Comparison of ENCODE assay signal across 24 cellular contexts in genomic region chr4:107893171-107894137, GRCh38. TPM values are rescaled to one million over a fixed set of nuclear protein-coding genes. Genes with fewer than 3 reads are reported as not detected.
DNase-seq lines count a peak whose midpoint lies in the region; ATAC-seq, FAIRE-seq and TF ChIP-seq lines count a peak whose summit lies in the region.
"Had no signal": no experiment of that assay in that cellular context is flagged by ENCODE, and none has a peak within 500 bp of the region (broad histone marks: within the 10 kb centered on the region; RNA-seq: fewer than 3 reads in every experiment).

No MANE protein-coding gene starts in this region.

- no peaks in the 10 kb centered on the region for H3K79me2 ChIP-seq in HepG2 (ENCODE audit: insufficient read depth, low read length)
- peaks cover 9% of the 10 kb centered on the region for H3K79me2 ChIP-seq in endothelial cell of umbilical vein (ENCODE audit: control insufficient read depth, insufficient read depth, low read length)

- FAIRE-seq in HepG2 (lab: Jason Lieb, UNC) (no peak), endothelial cell of umbilical vein (lab: Jason Lieb, UNC) (no peak)
- FAIRE-seq: frontal cortex, H54 had no signal

- H3K27me3 ChIP-seq in right lobe of liver (no peaks in the 10 kb centered on the region), HepG2 (ENCODE audit: control insufficient read depth in 1 of 2, insufficient read depth in 2 of 2, low read length in 2 of 2) (no peaks in the 10 kb centered on the region), endothelial cell of umbilical vein (ENCODE audit: control insufficient read depth in 2 of 2, insufficient read depth in 2 of 2, low read length in 2 of 2) (no peaks in the 10 kb centered on the region), gastroesophageal sphincter (no peaks in the 10 kb centered on the region), uterus (no peaks in the 10 kb centered on the region)
- H3K27me3 ChIP-seq in CD8-positive, alpha-beta T cell (ENCODE audit: insufficient read depth, low read length), result no peaks in the 10 kb centered on the region
- H3K27me3 ChIP-seq: tibial artery had no signal

- H3K27me3 Mint-ChIP-seq in CD8-positive, alpha-beta T cell (ENCODE audit: low read depth), result peaks cover 4% of the 10 kb centered on the region
- H3K27me3 Mint-ChIP-seq: progenitor cell of endocrine pancreas had no signal

- no peak for DNase-seq in right lobe of liver
- no peak for DNase-seq in HepG2 (ENCODE audit: low spot score)
- DNase-seq in endothelial cell of umbilical vein (ENCODE audit: low read depth, low spot score), result peak; percentile 44
- DNase-seq in uterus, result no peak
- no peak for DNase-seq in NCI-H1105 (lab: John Stamatoyannopoulos, UW)
- DNase-seq in activated T-cell treated with anti-CD3 and anti-CD28 coated beads, Interleukin-2, amount 50 U/mL, for 1 hour, result no peak
- DNase-seq in CD8-positive, alpha-beta T cell, result no peak
- DNase-seq: activated B cell treated with CpG ODN at 0.5 μM for 24 hours; activated CD4-positive, alpha-beta memory T cell treated with anti-CD3 and anti-CD28 coated beads for 36 hours; activated naive CD4-positive, alpha-beta T cell; KBM-7; NCI-H2081 treated with DMSO at 0.1 percent for 48 hours; NCI-H524; stimulated activated CD4-positive, alpha-beta T cell treated with anti-CD3 and anti-CD28 coated beads, Interleukin-4, amount 100 ng/mL, for 1 hour; T-helper 9 cell; tibial artery had no signal

- H3K9me1 ChIP-seq in endothelial cell of umbilical vein (replicated peaks; ENCODE audit: control insufficient read depth, extremely low read depth, insufficient read depth, low read length), result no peaks in the 10 kb centered on the region

- CTCF ChIA-PET in HepG2 (lab: Yijun Ruan, JAX; ENCODE audit: low intra/inter-chr PET ratio, low total read pairs) (no interaction called here), endothelial cell of umbilical vein (lab: Charles Lee) (interaction anchor here (0.9 to 2.9 kb wide), 7 partner anchors 8 to 135 kb away, joined by 3 to 12 read pairs (median 7); partner anchors contain the start of gene SGMS2)
- CTCF ChIA-PET in CD8-positive, alpha-beta T cell (lab: Charles Lee), result interaction anchor here (1.1 to 1.8 kb wide), 2 partner anchors 9 to 19 kb away, joined by 3 to 5 read pairs; no protein-coding TSS in a partner anchor

- TF ChIP-seq CTCF in right lobe of liver (IDR thresholded peaks at IDR 0.05) (no peak), HepG2 (CRISPR knock-in tag; IDR thresholded peaks at IDR 0.05) (no peak), endothelial cell of umbilical vein (IDR thresholded peaks at IDR 0.05; ENCODE audit: extremely low read depth in 1 of 2, insufficient read depth in 1 of 2, low read depth in 1 of 2, low read length in 2 of 2) (no peak), gastroesophageal sphincter (IDR thresholded peaks at IDR 0.05) (no peak), uterus (IDR thresholded peaks at IDR 0.05) (no peak)
- TF ChIP-seq CTCF in CD8-positive, alpha-beta T cell (IDR thresholded peaks at IDR 0.05), result no peak

- H2AFZ ChIP-seq in HepG2 (ENCODE audit: low read length) (no peak overlapping the region), endothelial cell of umbilical vein (ENCODE audit: low read depth, low read length) (peak overlapping the region; percentile 45)

- dilution Hi-C loops in endothelial cell of umbilical vein (cut with MboI; ENCODE audit: extremely low pct_ligation_motif_present, low sequenced_read_pairs), result no loop called here

- H3K27ac ChIP-seq in right lobe of liver (no peak overlapping the region), HepG2 (ENCODE audit: extremely low read length, insufficient read depth, low read length) (no peak overlapping the region), endothelial cell of umbilical vein (ENCODE audit: insufficient read depth, low read depth, low read length) (peak overlapping the region; percentile 15), gastroesophageal sphincter (peak overlapping the region in 3 of 4 donors; percentile 77 to 87 (median 85)), uterus (peak overlapping the region; percentile 52 to 54)
- H3K27ac ChIP-seq in CD8-positive, alpha-beta T cell (ENCODE audit: low read depth, low read length), result no peak overlapping the region
- H3K27ac ChIP-seq: tibial artery had no signal

- H3K36me3 Mint-ChIP-seq in CD8-positive, alpha-beta T cell, result no peaks in the 10 kb centered on the region
- H3K36me3 Mint-ChIP-seq: activated CD4-positive, alpha-beta memory T cell treated with anti-CD3 and anti-CD28 coated beads for 36 hours had no signal

- no peaks in the 10 kb centered on the region for H4K20me1 ChIP-seq in HepG2 (ENCODE audit: insufficient read depth, low read length)
- H4K20me1 ChIP-seq in endothelial cell of umbilical vein (replicated peaks; ENCODE audit: control insufficient read depth, extremely low read depth, insufficient read depth, low read length), result no peaks in the 10 kb centered on the region

- POLR2A ChIA-PET in HepG2 (lab: Yijun Ruan, JAX) (no interaction called here), endothelial cell of umbilical vein (lab: Charles Lee) (interaction anchor here (0.9 to 2.5 kb wide), 2 partner anchors 69 to 133 kb away, joined by 4 to 9 read pairs; partner anchors contain the start of gene SGMS2)
- POLR2A ChIA-PET in CD8-positive, alpha-beta T cell (lab: Charles Lee), result no interaction called here

- WGBS in right lobe of liver (ENCODE audit: insufficient coverage, low coverage, low lambda C conversion rate, missing lambda C conversion rate), result 73% methylated on average over 4 of the region's 4 CpGs
- WGBS in HepG2 (ENCODE audit: low lambda C conversion rate), result 67% methylated on average over 4 of the region's 4 CpGs
- 51 to 55% methylated on average over 3 of the region's 4 CpGs for WGBS in gastroesophageal sphincter (ENCODE audit: low coverage in 1 of 2), 2 donors

- in situ Hi-C loops in HepG2 (cut with HindIII; ENCODE audit: extremely low pct_ligation_motif_present, low pct_unique_long_range_greater_than_20kb), result no loop called here

- H3K4me2 ChIP-seq in HepG2 (ENCODE audit: low read depth, low read length), result no peak overlapping the region
- H3K4me2 ChIP-seq in endothelial cell of umbilical vein (ENCODE audit: insufficient read depth, low read length), result no peak overlapping the region
- H3K4me2 ChIP-seq: smooth muscle cell had no signal

- no peak overlapping the region for H3K4me3 Mint-ChIP-seq in CD8-positive, alpha-beta T cell
- H3K4me3 Mint-ChIP-seq: activated B cell treated with CpG ODN at 0.5 μM for 24 hours; activated CD4-positive, alpha-beta memory T cell treated with anti-CD3 and anti-CD28 coated beads for 36 hours; central memory CD8-positive, alpha-beta T cell; neural crest cell; stimulated activated naive CD8-positive, alpha-beta T cell treated with anti-CD3 and anti-CD28 coated beads, Interleukin-15, Interleukin-2, amounts not matched to agents 100 ng/mL and 50 ng/mL, for 24 hours had no signal

- H3K9ac ChIP-seq in HepG2 (ENCODE audit: insufficient read depth, low read depth, low read length) (no peak overlapping the region), endothelial cell of umbilical vein (replicated peaks; ENCODE audit: extremely low read depth, insufficient read depth, low read length) (no peak overlapping the region)

- no peaks in the 10 kb centered on the region for H3K9me3 ChIP-seq in right lobe of liver
- peaks cover 21% of the 10 kb centered on the region; the same call in 1 of the 2 replicates for H3K9me3 ChIP-seq in HepG2 (ENCODE audit: low read length)
- H3K9me3 ChIP-seq in endothelial cell of umbilical vein (replicated peaks; ENCODE audit: control insufficient read depth, insufficient read depth, low read length), result no peaks in the 10 kb centered on the region
- H3K9me3 ChIP-seq in gastroesophageal sphincter, result no peaks in the 10 kb centered on the region
- no peaks in the 10 kb centered on the region for H3K9me3 ChIP-seq in uterus
- no peaks in the 10 kb centered on the region for H3K9me3 ChIP-seq in CD8-positive, alpha-beta T cell (ENCODE audit: low read length)
- H3K9me3 ChIP-seq: tibial artery had no signal

- H3K4me3 ChIP-seq in right lobe of liver (no peak overlapping the region), HepG2 (replicated peaks in 1 of 3; ENCODE audit: insufficient read depth in 1 of 3, low read depth in 2 of 3, low read length in 3 of 3) (no peak overlapping the region), endothelial cell of umbilical vein (replicated peaks in 1 of 3; ENCODE audit: insufficient read depth in 1 of 3, low read depth in 1 of 3, low read length in 3 of 3) (no peak overlapping the region), gastroesophageal sphincter (no peak overlapping the region), uterus (no peak overlapping the region)
- H3K4me3 ChIP-seq in CD8-positive, alpha-beta T cell (ENCODE audit: low read depth, low read length), result no peak overlapping the region
- H3K4me3 ChIP-seq: smooth muscle cell, tibial artery had no signal

- intact Hi-C loops in right lobe of liver (cut with DNase I), result no loop called here
- intact Hi-C loops in HepG2 (cut with micrococcal nuclease; ENCODE audit: unreplicated experiment), result no loop called here
- intact Hi-C loops in endothelial cell of umbilical vein (cut with micrococcal nuclease), result loop anchor here (10.0 kb wide), 1 partner anchor 769 kb away; no protein-coding TSS in a partner anchor
- intact Hi-C loops in uterus (cut with DNase I; ENCODE audit: low total_unique reads), result no loop called here
- intact Hi-C loops in CD8-positive, alpha-beta T cell (cut with DNase I, micrococcal nuclease), result no loop called here

- no peak overlapping the region for H3K27ac Mint-ChIP-seq in CD8-positive, alpha-beta T cell
- H3K27ac Mint-ChIP-seq: activated B cell treated with CpG ODN at 0.5 μM for 24 hours; activated CD4-positive, alpha-beta memory T cell treated with anti-CD3 and anti-CD28 coated beads for 36 hours; stimulated activated naive CD8-positive, alpha-beta T cell treated with anti-CD3 and anti-CD28 coated beads, Interleukin-15, Interleukin-2, amounts not matched to agents 100 ng/mL and 50 ng/mL, for 24 hours had no signal

- H3K36me3 ChIP-seq in right lobe of liver (no peaks in the 10 kb centered on the region), HepG2 (replicated peaks in 1 of 2; ENCODE audit: control insufficient read depth in 1 of 2, insufficient read depth in 2 of 2, low read length in 2 of 2) (no peaks in the 10 kb centered on the region), endothelial cell of umbilical vein (ENCODE audit: control insufficient read depth in 2 of 2, extremely low read depth in 1 of 2, insufficient read depth in 2 of 2, low read length in 2 of 2) (no peaks in the 10 kb centered on the region), gastroesophageal sphincter (no peaks in the 10 kb centered on the region), uterus (no peaks in the 10 kb centered on the region)
- H3K36me3 ChIP-seq in CD8-positive, alpha-beta T cell (ENCODE audit: insufficient read depth, low read length), result no peaks in the 10 kb centered on the region
- H3K36me3 ChIP-seq: tibial artery had no signal

- H3K4me1 ChIP-seq in right lobe of liver (no peaks in the 10 kb centered on the region), HepG2 (ENCODE audit: insufficient read depth, low read length) (peaks cover 10% of the 10 kb centered on the region), endothelial cell of umbilical vein (ENCODE audit: control insufficient read depth, extremely low read depth, insufficient read depth, low read length) (peaks cover 34% of the 10 kb centered on the region), gastroesophageal sphincter (peaks cover 23 to 57% (median 33%) of the 10 kb centered on the region in 3 donors), uterus (peaks cover 0 to 6% of the 10 kb centered on the region in 2 donors)
- no peaks in the 10 kb centered on the region for H3K4me1 ChIP-seq in CD8-positive, alpha-beta T cell (ENCODE audit: insufficient read depth, low read length)

- ATAC-seq in right lobe of liver (peak; percentile 19 to 60 (median 32)), HepG2 (no peak), gastroesophageal sphincter (no peak)
- ATAC-seq in CD8-positive, alpha-beta T cell, result no peak

- no peaks in the 10 kb centered on the region for H3K4me1 Mint-ChIP-seq in CD8-positive, alpha-beta T cell (ENCODE audit: low read depth)
- H3K4me1 Mint-ChIP-seq: activated B cell treated with CpG ODN at 0.5 μM for 24 hours; central memory CD8-positive, alpha-beta T cell; neural crest cell had no signal

- no peak for TF ChIP-seq RAD21 in HepG2 (CRISPR knock-in tag; IDR thresholded peaks at IDR 0.05)

- TF ChIP-seq POLR2A in right lobe of liver (IDR thresholded peaks at IDR 0.05) (no peak), HepG2 (IDR thresholded peaks at IDR 0.05; ENCODE audit: insufficient read depth in 1 of 2, low read depth in 2 of 2, low read length in 2 of 2) (no peak), endothelial cell of umbilical vein (IDR thresholded peaks at IDR 0.05; ENCODE audit: low read depth, low read length) (no peak), gastroesophageal sphincter (IDR thresholded peaks at IDR 0.05) (no peak), uterus (IDR thresholded peaks at IDR 0.05) (no peak)

- TF ChIP-seq EP300 in HepG2 (IDR thresholded peaks at IDR 0.05; ENCODE audit: low read depth in 2 of 2, low read length in 2 of 2) (no peak), HepG2 (CRISPR knock-in tag; IDR thresholded peaks at IDR 0.05; ENCODE audit: borderline replicate concordance) (no peak), gastroesophageal sphincter (IDR thresholded peaks at IDR 0.05) (no peak)

- peaks cover 2% of the 10 kb centered on the region for H3K9me3 Mint-ChIP-seq in CD8-positive, alpha-beta T cell
- H3K9me3 Mint-ChIP-seq: central memory CD8-positive, alpha-beta T cell; stimulated activated naive CD8-positive, alpha-beta T cell treated with anti-CD3 and anti-CD28 coated beads, Interleukin-15, Interleukin-2, amounts not matched to agents 100 ng/mL and 50 ng/mL, for 24 hours had no signal

- BruUV-seq in HepG2 (replicated peaks; lab: Mats Ljungman, UMichigan) (no TSS peak), endothelial cell of umbilical vein (replicated peaks; lab: Mats Ljungman, UMichigan) (no TSS peak)

RNA-seq across cellular contexts. Expression of gene CYP2U1, which starts 37.9 kb away (rescaled TPM):
- total RNA-seq in right lobe of liver (1 to 10 TPM; 3.2 to 7.5 (median 4.7) TPM), HepG2 (2016; rRNA removed; fragmentation: Illumina TruSeq; extraction: Trizol) (1.9 and 3.4 TPM in 2 replicates), endothelial cell of umbilical vein (5.4 and 5.8 TPM in 2 replicates), gastroesophageal sphincter (10 to 100 TPM; 14.9 to 34.0 (median 27.3) TPM), uterus (10 to 100 TPM; 14.7 to 32.0 (median 20.5) TPM)
- total RNA-seq in HepG2 (2016; cell fraction: cytosol; rRNA removed; fragmentation: Illumina TruSeq; extraction: Trizol; ENCODE audit: low read depth), result 0.71 and 0.88 TPM in 2 replicates
- 2.0 and 3.6 TPM in 2 replicates for total RNA-seq in HepG2 (2016; cell fraction: insoluble cytoplasmic fraction; rRNA removed; fragmentation: Illumina TruSeq; extraction: Trizol)
- 1.5 TPM in 2 replicates for total RNA-seq in HepG2 (2016; cell fraction: membrane; rRNA removed; fragmentation: Illumina TruSeq; extraction: Trizol)
- total RNA-seq in HepG2 (2016; cell fraction: nucleus; rRNA removed; fragmentation: Illumina TruSeq; extraction: Trizol), result 4.4 and 5.1 TPM in 2 replicates
- polyA plus RNA-seq in HepG2 (2011; rRNA removed) (1.3 and 1.4 TPM in 2 replicates), endothelial cell of umbilical vein (2.7 and 2.9 TPM in 2 replicates)
- polyA plus RNA-seq in HepG2 (2011; cell fraction: cytosol; rRNA removed), result 0.90 and 1.1 TPM in 2 replicates
- 0.74 and 0.88 TPM in 2 replicates for polyA plus RNA-seq in HepG2 (2011; cell fraction: nucleus; rRNA removed)
- 1.3 TPM in 2 replicates for polyA plus RNA-seq in HepG2 (2012)
- polyA plus RNA-seq in HepG2 (2016; cell fraction: cytosol; fragmentation: Illumina TruSeq; extraction: Trizol; ENCODE audit: low read depth), result 0.42 and 0.43 TPM in 2 replicates
- 1.8 TPM in 2 replicates for polyA plus RNA-seq in HepG2 (2016; cell fraction: insoluble cytoplasmic fraction; fragmentation: Illumina TruSeq; extraction: Trizol; ENCODE audit: low read depth)
- polyA plus RNA-seq in HepG2 (2016; cell fraction: membrane; fragmentation: Illumina TruSeq; extraction: Trizol; ENCODE audit: low read depth), result 0.87 and 0.95 TPM in 2 replicates
- polyA plus RNA-seq in HepG2 (2016; cell fraction: nucleus; fragmentation: Illumina TruSeq; extraction: Trizol; ENCODE audit: insufficient read depth, low read depth), result 4.0 and 4.4 TPM in 2 replicates
- 0.44 and 2.4 TPM in 2 replicates for polyA minus RNA-seq in HepG2 (2011; rRNA and poly(A)+ RNA removed; ENCODE audit: low replicate concordance)
- 1.8 and 2.6 TPM in 2 replicates for polyA minus RNA-seq in HepG2 (2011; cell fraction: cytosol; rRNA and poly(A)+ RNA removed)
- polyA minus RNA-seq in HepG2 (2011; cell fraction: nucleus; rRNA and poly(A)+ RNA removed), result 3.3 and 5.0 TPM in 2 replicates
- 2.5 and 2.8 TPM in 2 replicates for polyA plus RNA-seq in endothelial cell of umbilical vein (2011; cell fraction: cytosol; rRNA removed)
- polyA plus RNA-seq in endothelial cell of umbilical vein (2011; cell fraction: nucleus; rRNA removed), result 2.4 and 3.1 TPM in 2 replicates
- 2.3 and 3.8 TPM in 2 replicates for polyA plus RNA-seq in endothelial cell of umbilical vein (2012)
- polyA minus RNA-seq in endothelial cell of umbilical vein, result 6.4 and 6.6 TPM in 2 replicates
- polyA minus RNA-seq in endothelial cell of umbilical vein (2011; cell fraction: cytosol; rRNA and poly(A)+ RNA removed), result not detected
- polyA minus RNA-seq in endothelial cell of umbilical vein (2011; cell fraction: nucleus; rRNA and poly(A)+ RNA removed), result 3.6 and 4.2 TPM in 2 replicates
- total RNA-seq in CD8-positive, alpha-beta T cell, result 1 to 10 TPM; 3.4 to 3.6 TPM

Comparison
In these comparisons a context has a peak if more than half of its experiments do, and no peak if none do; other contexts are left out.
1. ATAC-seq: peak in right lobe of liver (4 of 4); none in HepG2 (single experiment), gastroesophageal sphincter (single experiment) and CD8-positive, alpha-beta T cell (single experiment).
2. H3K27ac ChIP-seq: peak in endothelial cell of umbilical vein (single experiment), gastroesophageal sphincter (3 of 4) and uterus (2 of 2); none in right lobe of liver (0 of 3), HepG2 (single experiment) and CD8-positive, alpha-beta T cell (single experiment).